In genomic region chr3:79140718-79141117, GRCh38 we compare ENCODE assay signal across 20 cellular contexts.
DNase-seq lines count a peak whose midpoint lies in the region; ATAC-seq and TF ChIP-seq lines count a peak whose summit lies in the region.
"Had no signal": no experiment of that assay in that cellular context is flagged by ENCODE, and none has a peak within 500 bp of the region (broad histone marks: within the 10 kb centered on the region; RNA-seq: fewer than 3 reads in every experiment).

No MANE protein-coding gene starts in this region.

- H3K4me3 Mint-ChIP-seq in glutamatergic neuron (ENCODE audit: unreplicated experiment) = peak overlapping the region; percentile 72
- H3K4me3 Mint-ChIP-seq in CD4-positive, alpha-beta T cell = no peak overlapping the region
- H3K4me3 Mint-ChIP-seq: CD8-positive, alpha-beta memory T cell; natural killer cell; T-helper 1 cell treated with Interleukin-12 subunit alpha and Interleukin-12 subunit beta and Interleukin-4 antibody, amounts not matched to agents 30 μg/mL and 1 μg/mL, for 36 hours had no signal

- peak; percentile 10 for DNase-seq in Ammon's horn (ENCODE audit: low spot score)
- peak; percentile 36 for DNase-seq in HS-5 (ENCODE audit: low read depth)
- peak; percentile 30 for DNase-seq in amniotic stem cell (lab: John Stamatoyannopoulos, UW)
- DNase-seq in glutamatergic neuron = no peak
- DNase-seq in CD4-positive, alpha-beta T cell = no peak
- DNase-seq in AML-193 (lab: John Stamatoyannopoulos, UW) = no peak
- no peak for DNase-seq in MG63
- DNase-seq: activated CD4-positive, alpha-beta T cell treated with anti-CD3 and anti-CD28 coated beads for 4 hours; activated T-cell treated with anti-CD3 and anti-CD28 coated beads for 4 hours; CD8-positive, alpha-beta memory T cell; cortex of kidney; GF-D8; lower lobe of right lung; natural killer cell; NCI-H1092; tibial artery had no signal

- no peaks in the 10 kb centered on the region for H3K27me3 ChIP-seq in CD4-positive, alpha-beta T cell (ENCODE audit: control insufficient read depth, insufficient read depth, low read length)
- H3K27me3 ChIP-seq in MG63 = no peaks in the 10 kb centered on the region
- H3K27me3 ChIP-seq: tibial artery had no signal

- peaks cover 28% of the 10 kb centered on the region for H3K4me1 Mint-ChIP-seq in glutamatergic neuron (ENCODE audit: low read depth, unreplicated experiment)
- H3K4me1 Mint-ChIP-seq in CD4-positive, alpha-beta T cell (ENCODE audit: low read depth) = no peaks in the 10 kb centered on the region
- H3K4me1 Mint-ChIP-seq: CD8-positive, alpha-beta memory T cell; natural killer cell had no signal

- H3K36me3 ChIP-seq in MG63 = no peaks in the 10 kb centered on the region
- H3K36me3 ChIP-seq: lower lobe of right lung, tibial artery had no signal

- CTCF ChIA-PET in CD4-positive, alpha-beta T cell (lab: Charles Lee) = interaction anchor here (0.7 kb wide), 1 partner anchor 1420 kb away, joined by 3 read pairs; no protein-coding TSS in a partner anchor

- H3K27me3 Mint-ChIP-seq in glutamatergic neuron (ENCODE audit: unreplicated experiment) = peaks cover 2% of the 10 kb centered on the region
- no peaks in the 10 kb centered on the region for H3K27me3 Mint-ChIP-seq in CD4-positive, alpha-beta T cell
- H3K27me3 Mint-ChIP-seq: CD8-positive, alpha-beta memory T cell had no signal

- no peaks in the 10 kb centered on the region for H3K36me3 Mint-ChIP-seq in glutamatergic neuron (ENCODE audit: unreplicated experiment)
- H3K36me3 Mint-ChIP-seq in CD4-positive, alpha-beta T cell (ENCODE audit: low read depth) = no peaks in the 10 kb centered on the region
- H3K36me3 Mint-ChIP-seq: activated naive CD4-positive, alpha-beta T cell treated with anti-CD3 and anti-CD28 coated beads, Interleukin-2, amount 50 U/mL, for 72 hours; CD8-positive, alpha-beta memory T cell; natural killer cell had no signal

- peak overlapping the region; percentile 96 for H3K27ac Mint-ChIP-seq in glutamatergic neuron (ENCODE audit: unreplicated experiment)
- no peak overlapping the region for H3K27ac Mint-ChIP-seq in CD4-positive, alpha-beta T cell
- H3K27ac Mint-ChIP-seq: activated naive CD4-positive, alpha-beta T cell treated with anti-CD3 and anti-CD28 coated beads, Interleukin-2, amount 50 U/mL, for 72 hours; CD8-positive, alpha-beta memory T cell; natural killer cell; T-helper 1 cell treated with Interleukin-12 subunit alpha and Interleukin-12 subunit beta and Interleukin-4 antibody, amounts not matched to agents 30 μg/mL and 1 μg/mL, for 36 hours had no signal

- no peak for ATAC-seq in GM21381 (IDR thresholded peaks at IDR 0.05; ENCODE audit: unreplicated experiment)
- no peak for ATAC-seq in CD4-positive, alpha-beta T cell (ENCODE audit: poor library complexity)
- ATAC-seq: activated naive CD4-positive, alpha-beta T cell treated with anti-CD3 and anti-CD28 coated beads, Interleukin-2, amount 50 U/mL, for 72 hours; esophagus mucosa; lower lobe of right lung; natural killer cell had no signal

- H3K4me3 ChIP-seq in MG63 = no peak overlapping the region
- H3K4me3 ChIP-seq: lower lobe of right lung, tibial artery had no signal

- peaks cover 3% of the 10 kb centered on the region for H3K9me3 ChIP-seq in CD4-positive, alpha-beta T cell (ENCODE audit: control insufficient read depth, low read length)
- no peaks in the 10 kb centered on the region for H3K9me3 ChIP-seq in MG63
- H3K9me3 ChIP-seq: lower lobe of right lung, tibial artery had no signal

- peaks cover 2% of the 10 kb centered on the region for H3K9me3 Mint-ChIP-seq in glutamatergic neuron (ENCODE audit: unreplicated experiment)
- peaks cover 6% of the 10 kb centered on the region for H3K9me3 Mint-ChIP-seq in CD4-positive, alpha-beta T cell
- H3K9me3 Mint-ChIP-seq: T-helper 1 cell treated with Interleukin-12 subunit alpha and Interleukin-12 subunit beta and Interleukin-4 antibody, amounts not matched to agents 30 μg/mL and 1 μg/mL, for 36 hours had no signal

- intact Hi-C loops in CD4-positive, alpha-beta T cell (cut with DNase I, micrococcal nuclease) = no loop called here

- no peak for TF ChIP-seq CTCF in glutamatergic neuron (IDR thresholded peaks at IDR 0.05; ENCODE audit: partially characterized antibody, unreplicated experiment)
- TF ChIP-seq CTCF in CD4-positive, alpha-beta T cell (IDR thresholded peaks at IDR 0.05) = no peak

- POLR2A ChIA-PET in CD4-positive, alpha-beta T cell (lab: Charles Lee) = no interaction called here

- H3K27ac ChIP-seq in CD4-positive, alpha-beta T cell (ENCODE audit: low read depth, low read length) = no peak overlapping the region
- H3K27ac ChIP-seq: lower lobe of right lung, tibial artery had no signal

Comparison
In these comparisons a context has a peak if more than half of its experiments do, and no peak if none do; other contexts are left out.
1. DNase-seq: peak in Ammon's horn (single experiment), HS-5 (single experiment) and amniotic stem cell (single experiment); none in glutamatergic neuron (single experiment), CD4-positive, alpha-beta T cell (0 of 10), AML-193 (0 of 2) and MG63 (single experiment).